Comparison of ENCODE assay signal across 8 cellular contexts in the genomic region with DNA sequence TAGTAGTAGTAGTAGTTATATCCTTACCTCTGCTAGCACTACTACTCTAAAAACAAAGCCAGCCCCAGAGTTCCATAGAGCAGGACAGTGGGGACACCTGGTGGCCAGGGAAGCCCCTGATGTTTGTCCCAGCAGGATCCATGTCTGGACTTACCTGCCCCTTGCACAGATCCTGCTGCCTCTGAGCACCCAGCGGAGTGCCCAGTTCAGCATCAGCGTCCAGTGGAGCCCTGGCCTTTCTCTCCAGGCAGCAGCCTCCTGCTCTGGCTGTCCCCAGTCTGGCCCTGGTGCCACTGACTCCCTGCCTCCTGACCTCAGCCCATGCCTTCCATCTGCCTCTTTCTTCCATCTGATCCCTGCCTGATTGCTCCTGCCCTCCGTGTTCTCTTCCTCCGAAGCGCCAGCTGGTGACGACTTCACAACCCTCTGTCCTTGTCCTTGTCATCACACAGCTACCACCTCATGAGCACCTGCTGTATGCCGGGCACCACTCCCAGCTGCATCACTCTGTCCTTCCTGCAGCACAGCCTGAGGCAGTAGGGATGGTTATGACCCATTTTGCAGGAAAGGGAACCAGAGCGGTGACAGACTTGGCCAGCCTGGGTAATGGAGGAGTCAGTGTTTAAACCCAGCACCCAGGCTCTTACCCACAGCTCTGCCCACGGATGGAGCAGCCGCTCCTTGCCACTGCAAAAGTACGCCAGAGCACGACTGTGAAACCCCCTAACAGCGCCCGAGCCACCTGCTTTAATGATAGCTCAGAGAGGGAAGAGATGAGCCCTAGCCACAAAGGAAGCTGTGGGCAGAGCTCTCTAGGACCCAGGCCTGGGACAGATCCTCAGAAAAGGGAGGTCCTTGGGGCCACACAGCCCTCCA. TPM values are rescaled to one million over a fixed set of nuclear protein-coding genes. Genes with fewer than 3 reads are reported as not detected.
DNase-seq lines count a peak whose midpoint lies in the region; ATAC-seq and TF ChIP-seq lines count a peak whose summit lies in the region.

No MANE protein-coding gene starts in this region.

- H3K27me3 ChIP-seq in WERI-Rb-1 (ENCODE audit: insufficient read depth, low read depth, severe bottlenecking) (no peaks in the 10 kb centered on the region), right lobe of liver (no peaks in the 10 kb centered on the region)

- intact Hi-C loops in right lobe of liver (cut with DNase I): no loop called here

- ATAC-seq in right lobe of liver (peak; percentile 77 to 94 (median 82)), HG03039 (IDR thresholded peaks at IDR 0.05; ENCODE audit: unreplicated experiment) (no peak)

- H3K9me3 ChIP-seq in WERI-Rb-1 (ENCODE audit: severe bottlenecking) (peaks cover 7% of the 10 kb centered on the region), right lobe of liver (no peaks in the 10 kb centered on the region)

- no peak for TF ChIP-seq POLR2A in right lobe of liver (IDR thresholded peaks at IDR 0.05)

- H3K4me3 ChIP-seq in WERI-Rb-1 (ENCODE audit: low read depth, low read length): no peak overlapping the region
- H3K4me3 ChIP-seq in cardiac fibroblast (replicated peaks in 1 of 2; ENCODE audit: low read depth in 2 of 2, low read length in 2 of 2): no peak overlapping the region
- no peak overlapping the region for H3K4me3 ChIP-seq in right lobe of liver

- H3K4me1 ChIP-seq in right lobe of liver: no peaks in the 10 kb centered on the region

- H3K36me3 ChIP-seq in WERI-Rb-1 (no peaks in the 10 kb centered on the region; the same call in 1 of the 2 replicates), right lobe of liver (peaks cover 0 to 50% (median 14%) of the 10 kb centered on the region in 4 donors)

- H3K27ac ChIP-seq in WERI-Rb-1 (no peak overlapping the region), right lobe of liver (no peak overlapping the region)

- DNase-seq in GM10248 (ENCODE audit: extremely low spot score) (peak; percentile 66), NCI-H2029 (lab: John Stamatoyannopoulos, UW) (peak; percentile 66), WERI-Rb-1 (peak; percentile 79), cardiac fibroblast (ENCODE audit: low read depth in 2 of 2) (peak; percentile 70 to 78), right lobe of liver (peak; percentile 52 to 59 (median 58)), NCI-H446 (lab: John Stamatoyannopoulos, UW) (no peak)
- DNase-seq in stimulated activated CD8-positive, alpha-beta memory T cell treated with anti-CD3 and anti-CD28 coated beads, Interleukin-4, amount 100 ng/mL, for 4 hours (ENCODE audit: low read depth in 2 of 2, low spot score in 1 of 2): peak; percentile 29 to 40

- CTCF ChIA-PET in GM10248 (lab: Yijun Ruan, JAX): interaction anchor here (0.7 to 3.6 kb wide), 10 partner anchors 11 to 280 kb away, joined by 3 to 34 read pairs (median 4); no protein-coding TSS in a partner anchor

- WGBS in right lobe of liver (ENCODE audit: insufficient coverage, low coverage, low lambda C conversion rate, missing lambda C conversion rate): 67% methylated on average over 7 of the region's 14 CpGs

- POLR2A ChIA-PET in GM10248 (lab: Yijun Ruan, JAX): no interaction called here

- TF ChIP-seq CTCF in GM10248 (IDR thresholded peaks at IDR 0.05; ENCODE audit: control extremely low read depth, extremely low read depth, low read depth, missing control alignments): peak; percentile 49
- peak; percentile 83 for TF ChIP-seq CTCF in WERI-Rb-1 (IDR thresholded peaks at IDR 0.05; ENCODE audit: low read depth, low read length)
- peak; percentile 68 for TF ChIP-seq CTCF in cardiac fibroblast (IDR thresholded peaks at IDR 0.05; ENCODE audit: low read depth, low read length)
- peak; percentile 43 to 59 (median 54) for TF ChIP-seq CTCF in right lobe of liver (IDR thresholded peaks at IDR 0.05)

RNA-seq across cellular contexts. Expression of a gene that starts 11.5 kb away (rescaled TPM):
- 100 to 1,000 TPM in 3 of 6 experiments, 10 to 100 TPM in 3; 67.3 to 183 (median 101) TPM for total RNA-seq in right lobe of liver

Comparison
In these comparisons a context has a peak if more than half of its experiments do, and no peak if none do; other contexts are left out.
1. DNase-seq: peak in GM10248 (single experiment), NCI-H2029 (single experiment), WERI-Rb-1 (single experiment), cardiac fibroblast (2 of 2), right lobe of liver (3 of 3) and stimulated activated CD8-positive, alpha-beta memory T cell treated with anti-CD3 and anti-CD28 coated beads, Interleukin-4, amount 100 ng/mL, for 4 hours (2 of 2); none in NCI-H446 (0 of 2).
2. Peak in every context shown above with its lines, with median percentiles within 50 percentile points of each other: CTCF ChIP-seq.